ENCODE assay signal across 9 cellular contexts in genomic region chr7:7439564-7439963, GRCh38.
"Had no signal": no experiment of that assay in that cellular context is flagged by ENCODE, and none has a peak within 500 bp of the region (broad histone marks: within the 10 kb centered on the region; RNA-seq: fewer than 3 reads in every experiment).

No MANE protein-coding gene starts in this region.

- H3K4me2 ChIP-seq: hepatocyte had no signal

- H3K27ac ChIP-seq: hepatocyte, thyroid gland had no signal

- H3K9me3 ChIP-seq: thyroid gland, vagina had no signal

- H3K79me2 ChIP-seq: hepatocyte had no signal

- H3K36me3 ChIP-seq: thyroid gland, vagina had no signal

- H3K27me3 ChIP-seq: hepatocyte, thyroid gland, vagina had no signal

- H2AFZ ChIP-seq: hepatocyte had no signal

- H3K4me3 ChIP-seq: hepatocyte, thyroid gland, vagina had no signal

- DNase-seq: activated CD4-positive, alpha-beta memory T cell treated with anti-CD3 and anti-CD28 coated beads, Interleukin-2, amount 10 ng/mL, durations not matched to agents 7 days and 5 days; activated naive CD8-positive, alpha-beta T cell treated with anti-CD3 and anti-CD28 coated beads, Interleukin-2, amount 10 ng/mL, durations not matched to agents 7 days and 5 days; activated T-cell treated with anti-CD3 and anti-CD28 coated beads, Interleukin-2, amount 50 U/mL, for 48 hours; anterior cingulate cortex; midbrain; naive B cell; thyroid gland had no signal

- H3K4me1 ChIP-seq: thyroid gland had no signal
